In the genomic region with DNA sequence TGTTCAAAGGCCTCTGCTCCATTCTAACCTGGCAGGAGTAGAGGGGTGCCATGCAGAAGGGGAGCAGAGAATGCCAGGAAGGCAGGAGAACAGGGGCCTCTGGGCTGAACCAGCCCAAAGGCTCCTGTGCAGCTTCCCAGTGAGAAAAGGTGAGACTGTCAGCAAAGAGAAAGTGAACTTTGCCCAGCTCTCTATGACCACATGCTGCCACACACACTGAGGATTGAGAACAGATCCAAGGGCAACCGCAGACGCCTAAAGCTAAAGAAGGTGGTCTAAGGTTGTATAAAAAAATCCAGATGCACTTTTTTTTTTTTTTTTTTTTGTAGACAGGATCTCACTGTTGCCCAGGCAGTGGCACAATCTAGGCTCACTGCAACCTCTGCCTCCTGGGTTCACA, we compare ENCODE assay signal across 11 cellular contexts.
"Had no signal": no experiment of that assay in that cellular context is flagged by ENCODE, and none has a peak within 500 bp of the region (broad histone marks: within the 10 kb centered on the region; RNA-seq: fewer than 3 reads in every experiment).

No MANE protein-coding gene starts in this region.

- H3K79me2 ChIP-seq: parathyroid adenoma had no signal

- H3K4me3 Mint-ChIP-seq: activated B cell treated with CpG ODN at 0.5 μM for 24 hours; activated CD4-positive, alpha-beta memory T cell treated with anti-CD3 and anti-CD28 coated beads, Interleukin-2, amount 10 ng/mL, durations not matched to agents 7 days and 5 days; activated CD8-positive, alpha-beta memory T cell treated with anti-CD3 and anti-CD28 coated beads, Interleukin-2, amount 10 ng/mL, durations not matched to agents 7 days and 5 days; activated naive CD8-positive, alpha-beta T cell; effector memory CD8-positive, alpha-beta T cell; naive B cell; stimulated activated naive B cell treated with anti-CD40 and anti-IgM and Interleukin-4, amounts not matched to agents 10 μg/mL and 1 μg/mL and 100 μg/mL, for 72 hours had no signal

- H3K4me3 ChIP-seq: cardiac muscle cell, sigmoid colon had no signal

- H3K9me3 ChIP-seq: neutrophil, sigmoid colon had no signal

- H2AFZ ChIP-seq: parathyroid adenoma had no signal

- H3K36me3 ChIP-seq: neutrophil had no signal

- H3K4me1 Mint-ChIP-seq: activated B cell treated with CpG ODN at 0.5 μM for 24 hours; activated CD4-positive, alpha-beta memory T cell treated with anti-CD3 and anti-CD28 coated beads, Interleukin-2, amount 10 ng/mL, durations not matched to agents 7 days and 5 days; naive B cell; stimulated activated naive B cell treated with anti-CD40 and anti-IgM and Interleukin-4, amounts not matched to agents 10 μg/mL and 1 μg/mL and 100 μg/mL, for 72 hours had no signal

- DNase-seq: activated B cell treated with CpG ODN at 0.5 μM for 24 hours, sigmoid colon had no signal

- H3K4me1 ChIP-seq: parathyroid adenoma had no signal

- H3K27ac ChIP-seq: cardiac muscle cell, neutrophil, parathyroid adenoma, sigmoid colon had no signal

- H3K27ac Mint-ChIP-seq: activated B cell treated with CpG ODN at 0.5 μM for 24 hours; activated CD4-positive, alpha-beta memory T cell treated with anti-CD3 and anti-CD28 coated beads, Interleukin-2, amount 10 ng/mL, durations not matched to agents 7 days and 5 days; activated CD8-positive, alpha-beta memory T cell treated with anti-CD3 and anti-CD28 coated beads, Interleukin-2, amount 10 ng/mL, durations not matched to agents 7 days and 5 days; activated naive CD8-positive, alpha-beta T cell; effector memory CD8-positive, alpha-beta T cell; naive B cell; stimulated activated naive B cell treated with anti-CD40 and anti-IgM and Interleukin-4, amounts not matched to agents 10 μg/mL and 1 μg/mL and 100 μg/mL, for 72 hours had no signal

- H3K9me3 Mint-ChIP-seq: activated B cell treated with CpG ODN at 0.5 μM for 24 hours; activated CD4-positive, alpha-beta memory T cell treated with anti-CD3 and anti-CD28 coated beads, Interleukin-2, amount 10 ng/mL, durations not matched to agents 7 days and 5 days; effector memory CD8-positive, alpha-beta T cell; naive B cell; stimulated activated naive B cell treated with anti-CD40 and anti-IgM and Interleukin-4, amounts not matched to agents 10 μg/mL and 1 μg/mL and 100 μg/mL, for 72 hours had no signal

- H3K27me3 ChIP-seq: cardiac muscle cell, neutrophil, sigmoid colon had no signal

- H3K9ac ChIP-seq: parathyroid adenoma had no signal

- H3K27me3 Mint-ChIP-seq: activated B cell treated with CpG ODN at 0.5 μM for 24 hours; activated naive CD8-positive, alpha-beta T cell; stimulated activated naive B cell treated with anti-CD40 and anti-IgM and Interleukin-4, amounts not matched to agents 10 μg/mL and 1 μg/mL and 100 μg/mL, for 72 hours had no signal

- H3K36me3 Mint-ChIP-seq: activated CD8-positive, alpha-beta memory T cell treated with anti-CD3 and anti-CD28 coated beads, Interleukin-2, amount 10 ng/mL, durations not matched to agents 7 days and 5 days; activated naive CD8-positive, alpha-beta T cell; naive B cell; stimulated activated naive B cell treated with anti-CD40 and anti-IgM and Interleukin-4, amounts not matched to agents 10 μg/mL and 1 μg/mL and 100 μg/mL, for 72 hours had no signal
